Comparison of ENCODE assay signal across 12 cellular contexts in the genomic region with DNA sequence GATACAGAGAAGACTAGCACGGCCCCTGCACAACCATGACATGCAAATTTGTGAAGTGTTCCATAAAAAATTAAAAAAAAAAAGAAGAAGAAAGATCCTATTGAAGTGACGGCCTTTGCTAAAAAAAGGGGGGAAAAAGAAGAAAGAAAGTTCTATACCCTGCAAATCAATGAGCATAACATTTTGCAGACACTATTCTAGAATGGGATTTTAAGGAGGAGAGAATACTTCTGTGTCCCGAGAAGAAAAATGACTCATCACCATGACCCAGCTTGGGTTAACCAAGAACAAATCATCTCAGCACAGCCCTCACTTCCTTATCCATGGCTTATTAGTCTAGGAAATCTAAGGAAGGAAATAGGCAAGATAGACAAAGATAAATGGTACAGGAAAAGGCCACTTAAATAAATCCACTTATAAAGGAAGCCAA. TPM values are rescaled to one million over a fixed set of nuclear protein-coding genes. Genes with fewer than 3 reads are reported as not detected.
A peak's percentile ranks its signal among the peaks of the same experiment; 100 is the strongest.
DNase-seq lines count a peak whose midpoint lies in the region; ATAC-seq and TF ChIP-seq lines count a peak whose summit lies in the region.
"Had no signal": no experiment of that assay in that cellular context is flagged by ENCODE, and none has a peak within 500 bp of the region (broad histone marks: within the 10 kb centered on the region; RNA-seq: fewer than 3 reads in every experiment).

No MANE protein-coding gene starts in this region.

- H3K36me3 Mint-ChIP-seq in osteocyte (ENCODE audit: unreplicated experiment), result no peaks in the 10 kb centered on the region

- peak; percentile 75 for DNase-seq in ELR (ENCODE audit: low read depth)
- DNase-seq in dermis blood vessel endothelial cell, result peak; percentile 77
- DNase-seq in omental fat pad (ENCODE audit: low spot score), result no peak
- DNase-seq in thyroid gland, result no peak
- DNase-seq in osteocyte (ENCODE audit: extremely low spot score, unreplicated experiment), result no peak
- DNase-seq: DMS79, glutamatergic neuron, mesendoderm, NCI-H1417, uterus had no signal

- H3K36me3 ChIP-seq in OCI-LY3 (replicated peaks; ENCODE audit: low read depth, low read length) (peaks cover 7% of the 10 kb centered on the region), thyroid gland (no peaks in the 10 kb centered on the region)
- H3K36me3 ChIP-seq: uterus had no signal

- H3K79me2 ChIP-seq in OCI-LY3 (ENCODE audit: low read length), result no peaks in the 10 kb centered on the region

- H3K9me3 ChIP-seq in OCI-LY3 (ENCODE audit: insufficient read depth, low read length) (peaks cover 8% of the 10 kb centered on the region; the same call in 1 of the 2 replicates), thyroid gland (no peaks in the 10 kb centered on the region)
- H3K9me3 ChIP-seq: uterus had no signal

- H3K4me3 ChIP-seq in OCI-LY3 (ENCODE audit: low read length) (no peak overlapping the region), thyroid gland (replicated peaks in 1 of 3) (no peak overlapping the region)
- H3K4me3 ChIP-seq: uterus had no signal

- H4K20me1 ChIP-seq in OCI-LY3 (ENCODE audit: insufficient read depth, low read length), result no peaks in the 10 kb centered on the region

- intact Hi-C loops in thyroid gland (cut with DNase I), result no loop called here

- H3K9ac ChIP-seq in OCI-LY3 (ENCODE audit: low read length), result no peak overlapping the region

- H3K4me2 ChIP-seq in OCI-LY3 (ENCODE audit: low read length), result peak overlapping the region; percentile 36

- peaks cover 50% of the 10 kb centered on the region for H3K4me1 ChIP-seq in OCI-LY3 (ENCODE audit: low read length)
- H3K4me1 ChIP-seq in thyroid gland, result peaks cover 0 to 9% of the 10 kb centered on the region in 2 donors
- H3K4me1 ChIP-seq: uterus had no signal

- no peak for TF ChIP-seq POLR2A in thyroid gland (IDR thresholded peaks at IDR 0.05)

- WGBS in thyroid gland, 2 donors, result 68 to 72% methylated on average over 3 of the region's 3 CpGs

- no peak overlapping the region for H3K4me3 Mint-ChIP-seq in osteocyte (ENCODE audit: unreplicated experiment)

- no peak overlapping the region for H3K27ac Mint-ChIP-seq in osteocyte (ENCODE audit: unreplicated experiment)

- ATAC-seq in omental fat pad (ENCODE audit: low FRiP score) (peak; percentile 22), HG03097 (IDR thresholded peaks at IDR 0.05; ENCODE audit: low FRiP score, unreplicated experiment) (no peak)

- H3K27me3 Mint-ChIP-seq in osteocyte (ENCODE audit: unreplicated experiment), result peaks cover 26% of the 10 kb centered on the region

- H3K27ac ChIP-seq in OCI-LY3 (ENCODE audit: low read length) (no peak overlapping the region), thyroid gland (no peak overlapping the region)
- H3K27ac ChIP-seq: uterus had no signal

- no peaks in the 10 kb centered on the region for H3K27me3 ChIP-seq in OCI-LY3 (ENCODE audit: low read depth, low read length)
- H3K27me3 ChIP-seq in thyroid gland, result no peaks in the 10 kb centered on the region
- H3K27me3 ChIP-seq: uterus had no signal

- no peak overlapping the region for H2AFZ ChIP-seq in OCI-LY3 (ENCODE audit: low read depth, low read length)

- H3K9me3 Mint-ChIP-seq in osteocyte (ENCODE audit: unreplicated experiment), result no peaks in the 10 kb centered on the region

- no peak for TF ChIP-seq CTCF in OCI-LY3 (IDR thresholded peaks at IDR 0.05; ENCODE audit: low read depth, low read length)
- no peak for TF ChIP-seq CTCF in omental fat pad (IDR thresholded peaks at IDR 0.05)
- TF ChIP-seq CTCF in thyroid gland (IDR thresholded peaks at IDR 0.05), result no peak
- TF ChIP-seq CTCF in osteocyte (IDR thresholded peaks at IDR 0.05), result no peak

- peaks cover 4% of the 10 kb centered on the region for H3K4me1 Mint-ChIP-seq in osteocyte (ENCODE audit: unreplicated experiment)

RNA-seq across cellular contexts. Expression of a gene that starts 7.4 kb away (rescaled TPM):
- total RNA-seq in dermis blood vessel endothelial cell, result 134 and 145 TPM in 2 replicates
- 100 to 1,000 TPM in 1 of 4 donors, 10 to 100 TPM in 3; 71.1 to 114 (median 88.4) TPM for total RNA-seq in omental fat pad
- total RNA-seq in thyroid gland, result 10 to 100 TPM; 60.2 to 90.4 (median 82.0) TPM
- total RNA-seq in osteocyte, result 4.5 and 5.9 TPM in 2 replicates

Comparison
In these comparisons a context has a peak if more than half of its experiments do, and no peak if none do; other contexts are left out.
1. DNase-seq: peak in ELR (single experiment) and dermis blood vessel endothelial cell (single experiment); none in omental fat pad (single experiment), thyroid gland (0 of 2) and osteocyte (single experiment).